8 cellular contexts compared by ENCODE assay signal in genomic region chr11:64688534-64688982, GRCh38. TPM values are rescaled to one million over a fixed set of nuclear protein-coding genes. Genes with fewer than 3 reads are reported as not detected.
DNase-seq lines count a peak whose midpoint lies in the region; ATAC-seq, FAIRE-seq and TF ChIP-seq lines count a peak whose summit lies in the region.

No MANE protein-coding gene starts in this region.

- H3K27ac Mint-ChIP-seq in WTC11 = peak overlapping the region; percentile 39; the same call in 1 of the 2 replicates

- peaks cover 11% of the 10 kb centered on the region for H3K27me3 ChIP-seq in bronchial epithelial cell (ENCODE audit: control insufficient read depth, insufficient read depth, low read length)
- peaks cover 0 to 16% (median 0%) of the 10 kb centered on the region in 7 donors for H3K27me3 ChIP-seq in spleen (replicated peaks in 1 of 7)

- WGBS in spleen, 5 donors = 0 to 7% (median 1%) methylated on average over 6 to 13 of the region's 13 CpGs

- POLR2A ChIA-PET in WTC11 (lab: Charles Lee) = interaction anchor here (0.5 to 1.3 kb wide), 3 partner anchors 28 to 80 kb away, joined by 3 to 5 read pairs (median 3); no protein-coding TSS in a partner anchor

- H3K27ac ChIP-seq in spleen = peak overlapping the region in 7 of 8 donors; percentile 1 to 76 (median 57)

- H3K9me3 ChIP-seq in spleen = no peaks in the 10 kb centered on the region

- CTCF ChIA-PET in WTC11 (lab: Charles Lee) = interaction anchor here (0.6 to 2.4 kb wide), 78 partner anchors 9 to 1086 kb away, joined by 3 to 76 read pairs (median 5); partner anchors contain the start of genes BATF2, MAP4K2, MEN1 and NRXN2

- DNase-seq in NCI-H345 (lab: John Stamatoyannopoulos, UW) (peak; percentile 88), WTC11 (ENCODE audit: low spot score) (peak; percentile 98), bronchial epithelial cell (ENCODE audit: low read depth) (peak; percentile 62), iris pigment epithelial cell (ENCODE audit: low read depth) (peak; percentile 81), spleen (peak; percentile 96)

- peaks cover 27% of the 10 kb centered on the region for H3K4me1 Mint-ChIP-seq in WTC11

- intact Hi-C loops in spleen (cut with DNase I; ENCODE audit: low total_unique reads) = no loop called here

- H3K4me3 Mint-ChIP-seq in WTC11 = peak overlapping the region; percentile 87

- H3K27me3 Mint-ChIP-seq in WTC11 (ENCODE audit: low read depth) = peaks cover 41% of the 10 kb centered on the region

- H3K9me3 Mint-ChIP-seq in WTC11 = no peaks in the 10 kb centered on the region

- H3K4me3 ChIP-seq in bronchial epithelial cell (ENCODE audit: low read depth, low read length) (no peak overlapping the region), spleen (peak overlapping the region; percentile 9 to 77 (median 40))

- no peak for TF ChIP-seq POLR2A in spleen (IDR thresholded peaks at IDR 0.05)

- no peaks in the 10 kb centered on the region for H3K36me3 ChIP-seq in bronchial epithelial cell (ENCODE audit: control insufficient read depth, insufficient read depth, low read length)
- no peaks in the 10 kb centered on the region for H3K36me3 ChIP-seq in spleen

- TF ChIP-seq CTCF in GM12873 (IDR thresholded peaks at IDR 0.05; ENCODE audit: insufficient read depth, low read depth, low read length, missing control alignments) = peak; percentile 93
- peak; percentile 93 for TF ChIP-seq CTCF in WTC11 (IDR thresholded peaks at IDR 0.05)
- peak; percentile 95 for TF ChIP-seq CTCF in bronchial epithelial cell (IDR thresholded peaks at IDR 0.05; ENCODE audit: insufficient read depth, low read length, severe bottlenecking)
- TF ChIP-seq CTCF in spleen (IDR thresholded peaks at IDR 0.05 in 8 of 11, conservative IDR thresholded peaks at IDR 0.05 in 3 of 11) = peak; percentile 87 to 98 (median 95)

- ATAC-seq in HG03103 (IDR thresholded peaks at IDR 0.05; ENCODE audit: low read depth, unreplicated experiment) (peak; percentile 78), WTC11 (peak; percentile 88), HG03439 (IDR thresholded peaks at IDR 0.05; ENCODE audit: unreplicated experiment) (no peak)

- no peaks in the 10 kb centered on the region for H3K36me3 Mint-ChIP-seq in WTC11

- peaks cover 16 to 39% (median 30%) of the 10 kb centered on the region in 6 donors for H3K4me1 ChIP-seq in spleen

- FAIRE-seq in bronchial epithelial cell (lab: Jason Lieb, UNC) = no peak

TF ChIP-seq in WTC11, 78 proteins besides CTCF, POLR2A, EP300 and RAD21:
- TF ChIP-seq MAX (CRISPR knock-in tag; IDR thresholded peaks at IDR 0.05) = 0 out of 2 replicates have a peak, but pooled peaks have one; percentile 27
- TF ChIP-seq HMGXB4 (CRISPR knock-in tag; IDR thresholded peaks at IDR 0.05) = 0 out of 2 replicates have a peak, but pooled peaks have one; percentile 54
- no peak for TF ChIP-seq JUN (CRISPR knock-in tag; IDR thresholded peaks at IDR 0.05)
- no peak for TF ChIP-seq CDX4 (CRISPR knock-in tag; IDR thresholded peaks at IDR 0.05; ENCODE audit: borderline replicate concordance)
- TF ChIP-seq SP1 (CRISPR knock-in tag; conservative IDR thresholded peaks at IDR 0.05) = peak; percentile 50; the same call in 1 of the 2 replicates

RNA-seq across cellular contexts. Expression of gene NRXN2, which starts 34.4 kb away (rescaled TPM):
- 8.0 to 10.4 TPM (median 8.6 TPM) in 3 replicates for total RNA-seq in WTC11 (2021)
- under 0.01 TPM in 1 of 2 replicates, not detected in the other for total RNA-seq in bronchial epithelial cell
- total RNA-seq in spleen = 10 to 100 TPM in 1 of 7 donors, 1 to 10 TPM in 6; 2.2 to 12.9 (median 3.3) TPM
- 1 to 10 TPM in 1 of 3 donors, under 1 TPM in 2; 0.59 to 1.4 (median 0.61) TPM for polyA plus RNA-seq in spleen

RNA-seq across cellular contexts. Expression of gene RASGRP2, which starts 55.4 kb away (rescaled TPM):
- total RNA-seq in WTC11 (2021) (31.9 to 41.5 TPM (median 40.3 TPM) in 3 replicates), bronchial epithelial cell (not detected in 2 replicates), spleen (100 to 1,000 TPM; 148 to 242 (median 206) TPM)
- polyA plus RNA-seq in spleen = 100 to 1,000 TPM; 216 to 283 (median 252) TPM

Comparison
In these comparisons a context has a peak if more than half of its experiments do, and no peak if none do; other contexts are left out.
1. RNA of gene RASGRP2, which starts 55.4 kb away (total RNA-seq): 148 to 242 TPM in spleen and 31.9 to 41.5 TPM in WTC11; not detected in bronchial epithelial cell; every median in the first group is over 10 times any median in the second.
2. Peak in every context shown above with its lines, with median percentiles within 50 percentile points of each other: CTCF ChIP-seq and DNase-seq.